Comparison of ENCODE assay signal across 9 cellular contexts in the genomic region with DNA sequence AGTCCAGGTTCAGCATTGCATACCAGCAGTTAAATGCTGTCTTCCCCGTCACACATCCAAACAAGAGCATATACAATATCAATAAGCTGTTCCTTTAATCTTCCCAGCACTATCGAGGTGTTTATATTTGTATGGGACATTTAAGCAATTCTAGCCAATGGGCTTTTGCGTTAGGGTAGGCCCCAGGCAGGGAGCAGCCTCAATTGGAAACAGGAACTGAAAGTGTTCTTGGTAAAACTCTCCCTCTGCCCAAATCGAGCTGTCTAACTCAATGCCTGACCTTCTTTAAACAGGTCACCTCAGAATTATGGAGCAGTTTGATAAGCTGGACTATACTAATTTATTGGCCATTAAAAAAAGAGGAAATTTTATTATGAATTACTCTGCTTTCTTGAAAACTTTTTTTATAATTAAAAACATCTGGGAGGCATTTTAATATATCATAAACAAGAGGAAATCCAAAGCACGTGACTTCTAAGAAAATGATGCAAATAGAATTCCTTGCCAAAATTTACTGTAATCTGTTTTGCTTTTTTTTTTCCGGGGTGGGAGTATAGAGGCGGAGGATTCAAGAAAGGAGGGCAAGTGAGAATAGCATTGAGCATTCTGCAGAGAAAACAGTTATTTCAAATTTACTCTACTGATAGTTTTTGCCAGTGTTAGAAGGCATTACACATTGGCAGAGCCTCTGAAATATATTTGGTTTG.
DNase-seq lines count a peak whose midpoint lies in the region; ATAC-seq, FAIRE-seq and TF ChIP-seq lines count a peak whose summit lies in the region.
"Had no signal": no experiment of that assay in that cellular context is flagged by ENCODE, and none has a peak within 500 bp of the region (broad histone marks: within the 10 kb centered on the region; RNA-seq: fewer than 3 reads in every experiment).

No MANE protein-coding gene starts in this region.

- peak; percentile 17 for FAIRE-seq in kidney (lab: Jason Lieb, UNC)
- FAIRE-seq: G401.6 had no signal

- H3K4me3 ChIP-seq in AG09309 (ENCODE audit: control insufficient read depth, low read depth, low read length) (no peak overlapping the region), kidney (ENCODE audit: low read length in 2 of 2) (peak overlapping the region; percentile 46 to 47), aorta (ENCODE audit: low read length in 2 of 2) (no peak overlapping the region)

- 25 to 32% methylated on average over 7 of the region's 7 CpGs for WGBS in aorta, 2 donors

- ATAC-seq in GM19452 (IDR thresholded peaks at IDR 0.05; ENCODE audit: unreplicated experiment) (peak; percentile 86), HG03354 (IDR thresholded peaks at IDR 0.05; ENCODE audit: poor library complexity, severe bottlenecking, unreplicated experiment) (peak; percentile 85), T-helper 17 cell (peak; percentile 33), aorta (ENCODE audit: low FRiP score) (peak; percentile 88)

- no peaks in the 10 kb centered on the region for H3K4me1 Mint-ChIP-seq in T-helper 17 cell

- no peak overlapping the region for H3K27ac Mint-ChIP-seq in T-helper 17 cell

- H3K27ac ChIP-seq in kidney (ENCODE audit: low read depth in 2 of 2, low read length in 2 of 2): no peak overlapping the region
- no peak overlapping the region for H3K27ac ChIP-seq in aorta (ENCODE audit: low read depth in 1 of 2, low read length in 2 of 2)

- H3K4me1 ChIP-seq in kidney (ENCODE audit: control insufficient read depth in 1 of 2, insufficient read depth in 1 of 2, low read depth in 1 of 2, low read length in 2 of 2) (no peaks in the 10 kb centered on the region), aorta (ENCODE audit: control insufficient read depth in 1 of 2, insufficient read depth in 2 of 2, low read length in 2 of 2) (no peaks in the 10 kb centered on the region)

- peaks cover 16% of the 10 kb centered on the region for H3K27me3 Mint-ChIP-seq in T-helper 17 cell

- H3K9ac ChIP-seq in kidney (ENCODE audit: low read length in 2 of 2): no peak overlapping the region

- no peak overlapping the region for H3K4me3 Mint-ChIP-seq in T-helper 17 cell

- no peaks in the 10 kb centered on the region for H3K36me3 ChIP-seq in kidney (ENCODE audit: control insufficient read depth in 1 of 2, insufficient read depth in 2 of 2, low read length in 2 of 2)
- no peaks in the 10 kb centered on the region for H3K36me3 ChIP-seq in aorta (ENCODE audit: control insufficient read depth in 1 of 2, insufficient read depth in 2 of 2, low read length in 1 of 2)

- no peaks in the 10 kb centered on the region for H3K36me3 Mint-ChIP-seq in T-helper 17 cell (ENCODE audit: low read depth)

- TF ChIP-seq CTCF in AG09309 (IDR thresholded peaks at IDR 0.05; ENCODE audit: control insufficient read depth, insufficient read depth, low read depth, low read length, missing control alignments) (no peak), kidney (IDR thresholded peaks at IDR 0.05; ENCODE audit: borderline replicate concordance, extremely low read depth, insufficient read depth) (no peak)

- H3K9me3 ChIP-seq in T-helper 17 cell (ENCODE audit: control insufficient read depth, low read length, poor library complexity, severe bottlenecking): no peaks in the 10 kb centered on the region
- no peaks in the 10 kb centered on the region for H3K9me3 ChIP-seq in kidney (ENCODE audit: control insufficient read depth in 1 of 2, low read length in 2 of 2)
- no peaks in the 10 kb centered on the region for H3K9me3 ChIP-seq in aorta (ENCODE audit: control insufficient read depth, low read length)

- H3K27me3 ChIP-seq in aorta (ENCODE audit: control insufficient read depth in 1 of 2, insufficient read depth in 2 of 2, low read length in 1 of 2): no peaks in the 10 kb centered on the region

- DNase-seq in AG09309 (ENCODE audit: low read depth) (peak; percentile 37), T-helper 17 cell (no peak), kidney (peak; percentile 59), aorta (peak in 1 of 2 donors; percentile 66), DMS 273 (lab: John Stamatoyannopoulos, UW; ENCODE audit: unreplicated experiment) (no peak), KG1 (lab: John Stamatoyannopoulos, UW) (no peak)

- intact Hi-C loops in kidney (cut with DNase I) (no loop called here), aorta (cut with DNase I) (no loop called here)

Comparison
In these comparisons a context has a peak if more than half of its experiments do, and no peak if none do; other contexts are left out.
1. DNase-seq: peak in AG09309 (single experiment) and kidney (single experiment); none in T-helper 17 cell (0 of 3), DMS 273 (single experiment) and KG1 (single experiment).
2. H3K4me3 ChIP-seq: peak in kidney (2 of 2); none in AG09309 (single experiment) and aorta (0 of 2).
3. ATAC-seq: peak in every context shown above with its lines; median percentile 88 in aorta; 86 in GM19452; 85 in HG03354; 33 in T-helper 17 cell.